In genomic region chr3:72446406-72447058, GRCh38 we compare ENCODE assay signal across 8 cellular contexts. TPM values are rescaled to one million over a fixed set of nuclear protein-coding genes. Genes with fewer than 3 reads are reported as not detected.
A peak's percentile ranks its signal among the peaks of the same experiment; 100 is the strongest.
DNase-seq lines count a peak whose midpoint lies in the region; ATAC-seq and TF ChIP-seq lines count a peak whose summit lies in the region.

TSS of gene RYBP (minus strand) at chr3:72446621.

- DNase-seq in BJ (ENCODE audit: low read depth): no peak
- peak in 30 of 34 experiments; percentile 0 to 47 (median 21) for DNase-seq in T-cell
- DNase-seq in lower lobe of right lung: no peak
- no peak for DNase-seq in stimulated activated CD4-positive, alpha-beta T cell treated with anti-CD3 and anti-CD28 coated beads, Interleukin-4, amount 100 ng/mL, for 1 hour

- peak within 1 kb of the TSS; percentile 89 for H3K4me3 ChIP-seq in BJ (ENCODE audit: low read depth, low read length)
- H3K4me3 ChIP-seq in lower lobe of right lung: peak within 1 kb of the TSS; percentile 68
- peak within 1 kb of the TSS; percentile 90 to 98 for H3K4me3 ChIP-seq in stomach smooth muscle (ENCODE audit: low read length in 2 of 2)

- H3K27me3 ChIP-seq in BJ (ENCODE audit: control insufficient read depth, insufficient read depth, low read length): peaks cover 2% of the 10 kb centered on the region; the same call in 1 of the 2 replicates
- H3K27me3 ChIP-seq in lower lobe of right lung (ENCODE audit: low read depth): no peaks in the 10 kb centered on the region
- H3K27me3 ChIP-seq in stomach smooth muscle (ENCODE audit: control insufficient read depth in 1 of 2, insufficient read depth in 2 of 2, low read length in 2 of 2): no peaks in the 10 kb centered on the region

- intact Hi-C loops in lower lobe of right lung (cut with DNase I): no loop called here

- peak within 1 kb of the TSS; percentile 90 to 91 for H3K9ac ChIP-seq in stomach smooth muscle (ENCODE audit: low read length in 2 of 2)

- H3K4me3 Mint-ChIP-seq in T-cell: peak within 1 kb of the TSS; percentile 88 to 100 (median 99)

- peaks cover 14% of the 10 kb centered on the region for H3K36me3 Mint-ChIP-seq in T-cell

- H3K36me3 ChIP-seq in BJ (ENCODE audit: control insufficient read depth, insufficient read depth, low read length): no peaks in the 10 kb centered on the region
- H3K36me3 ChIP-seq in lower lobe of right lung: no peaks in the 10 kb centered on the region
- H3K36me3 ChIP-seq in stomach smooth muscle (ENCODE audit: control insufficient read depth in 2 of 2, insufficient read depth in 2 of 2, low read length in 2 of 2): no peaks in the 10 kb centered on the region

- H3K9me3 Mint-ChIP-seq in T-cell: no peaks in the 10 kb centered on the region

- H3K9me3 ChIP-seq in lower lobe of right lung (no peaks in the 10 kb centered on the region), stomach smooth muscle (ENCODE audit: control insufficient read depth in 2 of 2, low read length in 2 of 2) (no peaks in the 10 kb centered on the region)

- H3K27me3 Mint-ChIP-seq in T-cell: peaks cover 7 to 8% of the 10 kb centered on the region in 2 donors

- peak; percentile 23 for ATAC-seq in GM19324 (IDR thresholded peaks at IDR 0.05; ENCODE audit: low FRiP score, unreplicated experiment)
- peak; percentile 26 for ATAC-seq in HG03342 (IDR thresholded peaks at IDR 0.05; ENCODE audit: unreplicated experiment)
- peak; percentile 10 to 30 (median 16) for ATAC-seq in T-cell (replicated peaks in 1 of 4)
- peak; percentile 70 to 76 for ATAC-seq in lower lobe of right lung

- peak within 1 kb of the TSS; percentile 96 to 97 for H3K27ac Mint-ChIP-seq in T-cell

- H3K4me1 ChIP-seq in lower lobe of right lung (peaks cover 32% of the 10 kb centered on the region), stomach smooth muscle (ENCODE audit: control insufficient read depth, insufficient read depth, low read length) (peaks cover 4% of the 10 kb centered on the region)

- CTCF ChIA-PET in BJ (lab: Yijun Ruan, JAX): interaction anchor here (0.7 to 1.1 kb wide), 2 partner anchors 182 to 496 kb away, joined by 3 to 4 read pairs; no protein-coding TSS in a partner anchor
- CTCF ChIA-PET in T-cell (lab: Charles Lee): interaction anchor here in 1 of 2 donors (0.5 to 1.1 kb wide), 3 partner anchors 19 to 292 kb away, joined by 3 to 4 read pairs (median 4); no protein-coding TSS in a partner anchor

- POLR2A ChIA-PET in BJ (lab: Charles Lee): interaction anchor here (0.6 kb wide), 1 partner anchor 277 kb away, joined by 3 read pairs; no protein-coding TSS in a partner anchor
- POLR2A ChIA-PET in T-cell (lab: Charles Lee): no interaction called here

- TF ChIP-seq CTCF in BJ (IDR thresholded peaks at IDR 0.05; ENCODE audit: insufficient read depth, low read depth, low read length) (no peak), lower lobe of right lung (IDR thresholded peaks at IDR 0.05) (no peak)

- peaks cover 47 to 51% (median 50%) of the 10 kb centered on the region in 3 donors for H3K4me1 Mint-ChIP-seq in T-cell

- peak within 1 kb of the TSS; percentile 73 for H3K27ac ChIP-seq in cingulate gyrus (ENCODE audit: low read depth, low read length)
- H3K27ac ChIP-seq in lower lobe of right lung: peak within 1 kb of the TSS; percentile 87
- H3K27ac ChIP-seq in stomach smooth muscle (ENCODE audit: low read length): peak within 1 kb of the TSS; percentile 72

RNA-seq across cellular contexts. Expression of gene RYBP, which starts in this region (rescaled TPM):
- 5.9 and 10.7 TPM in 2 replicates for polyA plus RNA-seq in BJ (2011; rRNA removed)
- polyA minus RNA-seq in BJ (2011; rRNA and poly(A)+ RNA removed): 6.7 and 7.4 TPM in 2 replicates
- total RNA-seq in T-cell (10 to 100 TPM in 4 of 5 donors, 1 to 10 TPM in 1; 8.8 to 17.1 (median 12.8) TPM), lower lobe of right lung (19.7 TPM)

Comparison
In these comparisons a context has a peak if more than half of its experiments do, and no peak if none do; other contexts are left out.
1. DNase-seq: peak in T-cell (30 of 34); none in BJ (single experiment), lower lobe of right lung (single experiment) and stimulated activated CD4-positive, alpha-beta T cell treated with anti-CD3 and anti-CD28 coated beads, Interleukin-4, amount 100 ng/mL, for 1 hour (single experiment).
2. ATAC-seq: peak in every context shown above with its lines; median percentile 73 in lower lobe of right lung; 26 in HG03342; 23 in GM19324; 16 in T-cell.
3. Peak in every context shown above with its lines, with median percentiles within 50 percentile points of each other: H3K4me3 ChIP-seq and H3K27ac ChIP-seq.